In genomic region chr3:154170300-154170699, GRCh38 we compare ENCODE assay signal across 15 cellular contexts. TPM values are rescaled to one million over a fixed set of nuclear protein-coding genes. Genes with fewer than 3 reads are reported as not detected.
DNase-seq lines count a peak whose midpoint lies in the region; ATAC-seq, FAIRE-seq and TF ChIP-seq lines count a peak whose summit lies in the region.
"Had no signal": no experiment of that assay in that cellular context is flagged by ENCODE, and none has a peak within 500 bp of the region (broad histone marks: within the 10 kb centered on the region; RNA-seq: fewer than 3 reads in every experiment).

No MANE protein-coding gene starts in this region.

- POLR2A ChIA-PET in K562 (lab: Yijun Ruan, JAX) = interaction anchor here (0.9 kb wide), 1 partner anchor 16 kb away, joined by 3 read pairs; no protein-coding TSS in a partner anchor

- H3K9me3 ChIP-seq in K562 (replicated peaks; ENCODE audit: control insufficient read depth, insufficient read depth, low read depth, low read length) (no peaks in the 10 kb centered on the region), muscle layer of colon (ENCODE audit: low read length) (no peaks in the 10 kb centered on the region), trophoblast cell (ENCODE audit: insufficient read depth, low read depth, low read length) (no peaks in the 10 kb centered on the region)
- H3K9me3 ChIP-seq: HAP-1 had no signal

- no peak overlapping the region for H4K91ac ChIP-seq in trophoblast cell (ENCODE audit: low read depth, low read length)

- 0% methylated on average over 1 of the region's 1 CpG for WGBS in K562 (ENCODE audit: insufficient coverage, low coverage, missing lambda C conversion rate)
- WGBS in trophoblast cell (ENCODE audit: extremely low coverage, insufficient coverage, insufficient read length) = no CpG with 5 or more reads among the region's 1 CpG

- H4K8ac ChIP-seq in trophoblast cell (ENCODE audit: low read depth, low read length) = no peak overlapping the region

- TF ChIP-seq RAD21 in K562 (CRISPR knock-in tag; conservative IDR thresholded peaks at IDR 0.05 in 1 of 2, IDR thresholded peaks at IDR 0.05 in 1 of 2) = no peak

- H3K27me3 Mint-ChIP-seq in stimulated activated naive B cell treated with anti-CD40 and anti-IgM and Interleukin-4, amounts not matched to agents 10 μg/mL and 1 μg/mL and 100 μg/mL, for 72 hours = peaks cover 4 to 9% of the 10 kb centered on the region in 2 donors

- no peaks in the 10 kb centered on the region for H3K36me3 ChIP-seq in KMS-11 (ENCODE audit: insufficient read depth)
- H3K36me3 ChIP-seq in K562 (ENCODE audit: control insufficient read depth, insufficient read depth, low read length) = no peaks in the 10 kb centered on the region
- H3K36me3 ChIP-seq in muscle layer of colon (ENCODE audit: insufficient read depth, low read length) = no peaks in the 10 kb centered on the region
- no peaks in the 10 kb centered on the region for H3K36me3 ChIP-seq in trophoblast cell (ENCODE audit: control insufficient read depth in 1 of 2, insufficient read depth in 2 of 2, low read length in 2 of 2)
- H3K36me3 ChIP-seq: HAP-1 had no signal

- H3K79me2 ChIP-seq in KMS-11 (ENCODE audit: insufficient read depth, low read depth) (no peaks in the 10 kb centered on the region), K562 (ENCODE audit: control insufficient read depth, insufficient read depth, low read length) (no peaks in the 10 kb centered on the region), trophoblast cell (ENCODE audit: control insufficient read depth, insufficient read depth, low read length, poor library complexity) (no peaks in the 10 kb centered on the region)

- H3K9ac ChIP-seq in KMS-11 (peak overlapping the region; percentile 17; the same call in 1 of the 2 replicates), K562 (ENCODE audit: insufficient read depth in 1 of 2, low read depth in 2 of 2, low read length in 2 of 2) (no peak overlapping the region), muscle layer of colon (ENCODE audit: low read length) (no peak overlapping the region), trophoblast cell (ENCODE audit: low read length) (no peak overlapping the region)

- H2BK120ac ChIP-seq in trophoblast cell (ENCODE audit: insufficient read depth, low read length, poor library complexity) = peak overlapping the region; percentile 43

- H3K18ac ChIP-seq in trophoblast cell (ENCODE audit: low read length) = no peak overlapping the region

- H3K4me2 ChIP-seq in KMS-11 (peak overlapping the region; percentile 55), K562 (ENCODE audit: insufficient read depth, low read length) (no peak overlapping the region), trophoblast cell (ENCODE audit: low read length) (no peak overlapping the region)

- H3K27me3 ChIP-seq in KMS-11 (ENCODE audit: insufficient read depth, low read depth) (no peaks in the 10 kb centered on the region), K562 (ENCODE audit: control insufficient read depth in 2 of 2, insufficient read depth in 2 of 2, low read length in 2 of 2) (no peaks in the 10 kb centered on the region), muscle layer of colon (ENCODE audit: control insufficient read depth in 1 of 2, insufficient read depth in 2 of 2, low read length in 2 of 2) (no peaks in the 10 kb centered on the region), trophoblast cell (ENCODE audit: insufficient read depth, low read length) (no peaks in the 10 kb centered on the region)

- H4K20me1 ChIP-seq in KMS-11 (ENCODE audit: insufficient read depth) (no peaks in the 10 kb centered on the region), K562 (replicated peaks; ENCODE audit: control insufficient read depth, insufficient read depth, low read length) (no peaks in the 10 kb centered on the region)

- TF ChIP-seq CTCF in KMS-11 (conservative IDR thresholded peaks at IDR 0.05; ENCODE audit: low read depth, low read length) = no peak
- TF ChIP-seq CTCF in K562 (IDR thresholded peaks at IDR 0.05 in 2 of 3, conservative IDR thresholded peaks at IDR 0.05 in 1 of 3; ENCODE audit: insufficient read depth in 2 of 3, low read depth in 1 of 3, low read length in 3 of 3) = no peak

- peak overlapping the region; percentile 62 for H4K12ac ChIP-seq in trophoblast cell (ENCODE audit: low read depth, low read length)

- ATAC-seq in K562 = no peak
- ATAC-seq in stimulated activated naive B cell treated with anti-CD40 and anti-IgM and Interleukin-4, amounts not matched to agents 10 μg/mL and 1 μg/mL and 100 μg/mL, for 72 hours (replicated peaks) = no peak

- no peak overlapping the region for H3K23ac ChIP-seq in trophoblast cell (ENCODE audit: low read length)

- H3K9me1 ChIP-seq in K562 (ENCODE audit: control insufficient read depth, insufficient read depth, low read length) = no peaks in the 10 kb centered on the region

- TF ChIP-seq POLR2A in K562 (conservative IDR thresholded peaks at IDR 0.05) = no peak

- H3K9me3 Mint-ChIP-seq in stimulated activated naive B cell treated with anti-CD40 and anti-IgM and Interleukin-4, amounts not matched to agents 10 μg/mL and 1 μg/mL and 100 μg/mL, for 72 hours = no peaks in the 10 kb centered on the region
- H3K9me3 Mint-ChIP-seq: CD4-positive, alpha-beta memory T cell had no signal

- H2AK5ac ChIP-seq in trophoblast cell (ENCODE audit: low read length) = no peak overlapping the region

- H3K4me1 ChIP-seq in KMS-11 (ENCODE audit: low read depth, poor library complexity, severe bottlenecking) (peaks cover 68% of the 10 kb centered on the region), K562 (replicated peaks in 1 of 2; ENCODE audit: control insufficient read depth in 2 of 2, insufficient read depth in 2 of 2, low read length in 2 of 2) (no peaks in the 10 kb centered on the region), muscle layer of colon (ENCODE audit: insufficient read depth, low read length) (peaks cover 35% of the 10 kb centered on the region), trophoblast cell (ENCODE audit: control insufficient read depth in 1 of 2, insufficient read depth in 2 of 2, low read length in 2 of 2) (no peaks in the 10 kb centered on the region)

- CTCF ChIA-PET in K562 (lab: Yijun Ruan, JAX; ENCODE audit: low intra/inter-chr PET ratio) = no interaction called here

- no peak overlapping the region for H3K14ac ChIP-seq in trophoblast cell (ENCODE audit: low read length)

- FAIRE-seq in K562 (lab: Jason Lieb, UNC) = no peak
- FAIRE-seq: A204.1, GM12891 had no signal

- no peak overlapping the region for H2BK12ac ChIP-seq in trophoblast cell (ENCODE audit: low read length)

- H3K27ac Mint-ChIP-seq in stimulated activated naive B cell treated with anti-CD40 and anti-IgM and Interleukin-4, amounts not matched to agents 10 μg/mL and 1 μg/mL and 100 μg/mL, for 72 hours = no peak overlapping the region
- H3K27ac Mint-ChIP-seq: CD4-positive, alpha-beta memory T cell had no signal

- H3K4me3 ChIP-seq in KMS-11 (IDR thresholded peaks at IDR 0.05; ENCODE audit: insufficient read depth, low read depth, low read length) = no peak overlapping the region
- no peak overlapping the region for H3K4me3 ChIP-seq in K562
- no peak overlapping the region for H3K4me3 ChIP-seq in muscle layer of colon (ENCODE audit: low read depth in 1 of 2, low read length in 2 of 2)
- no peak overlapping the region for H3K4me3 ChIP-seq in trophoblast cell (ENCODE audit: low read depth, low read length)
- H3K4me3 ChIP-seq: HAP-1 had no signal

- H2BK5ac ChIP-seq in trophoblast cell (ENCODE audit: low read depth, low read length, poor library complexity) = no peak overlapping the region

- no peaks in the 10 kb centered on the region for H3K4me1 Mint-ChIP-seq in stimulated activated naive B cell treated with anti-CD40 and anti-IgM and Interleukin-4, amounts not matched to agents 10 μg/mL and 1 μg/mL and 100 μg/mL, for 72 hours
- H3K4me1 Mint-ChIP-seq: CD4-positive, alpha-beta memory T cell had no signal

- H2AFZ ChIP-seq in KMS-11 (ENCODE audit: low read depth) = peak overlapping the region; percentile 21; the same call in 1 of the 2 replicates
- H2AFZ ChIP-seq in K562 (ENCODE audit: low read depth, low read length) = no peak overlapping the region
- no peak overlapping the region for H2AFZ ChIP-seq in trophoblast cell (ENCODE audit: insufficient read depth, low read length, poor library complexity)

- TF ChIP-seq EP300 in K562 (IDR thresholded peaks at IDR 0.05; ENCODE audit: low read length) = no peak

- DNase-seq in K562 (ENCODE audit: extremely low read depth in 1 of 4, low spot score in 3 of 4) (no peak), trophoblast cell (no peak), head of caudate nucleus (no peak), NCI-H2171 treated with DMSO at 0.1 percent for 48 hours (lab: John Stamatoyannopoulos, UW) (no peak), NCI-H1694 treated with DMSO at 0.1 percent for 48 hours (lab: John Stamatoyannopoulos, UW) (no peak)
- no peak for DNase-seq in stimulated activated naive B cell treated with anti-CD40 and anti-IgM and Interleukin-4, amounts not matched to agents 10 μg/mL and 1 μg/mL and 100 μg/mL, for 72 hours
- DNase-seq: AML-193; CD4-positive, alpha-beta memory T cell; DMS79 treated with DMSO at 0.1 percent for 48 hours had no signal

- H3K4me3 Mint-ChIP-seq in stimulated activated naive B cell treated with anti-CD40 and anti-IgM and Interleukin-4, amounts not matched to agents 10 μg/mL and 1 μg/mL and 100 μg/mL, for 72 hours = no peak overlapping the region
- H3K4me3 Mint-ChIP-seq: CD4-positive, alpha-beta memory T cell had no signal

- no TSS peak for BruUV-seq in K562 (replicated peaks; lab: Mats Ljungman, UMichigan)

- H3K4ac ChIP-seq in trophoblast cell (ENCODE audit: low read depth, low read length) = no peak overlapping the region

- H3K27ac ChIP-seq in KMS-11 = peak overlapping the region; percentile 70
- no peak overlapping the region for H3K27ac ChIP-seq in K562 (ENCODE audit: extremely low read depth, low read depth, low read length)
- H3K27ac ChIP-seq in muscle layer of colon (ENCODE audit: low read depth, low read length) = peak overlapping the region; percentile 45
- no peak overlapping the region for H3K27ac ChIP-seq in trophoblast cell (ENCODE audit: low read depth, low read length)
- H3K27ac ChIP-seq: C4-2B had no signal

- intact Hi-C loops in K562 (cut with micrococcal nuclease) = no loop called here
- intact Hi-C loops in head of caudate nucleus (cut with DNase I) = no loop called here

- no peaks in the 10 kb centered on the region for H3K79me1 ChIP-seq in trophoblast cell (ENCODE audit: low read length)

- no peaks in the 10 kb centered on the region for H3K36me3 Mint-ChIP-seq in stimulated activated naive B cell treated with anti-CD40 and anti-IgM and Interleukin-4, amounts not matched to agents 10 μg/mL and 1 μg/mL and 100 μg/mL, for 72 hours
- H3K36me3 Mint-ChIP-seq: CD4-positive, alpha-beta memory T cell had no signal

- in situ Hi-C loops in K562 (cut with MboI) = no loop called here

RNA-seq across cellular contexts. Expression of gene ARHGEF26, which starts 49.1 kb away (rescaled TPM):
- 0.30 and 0.58 TPM in 2 replicates for total RNA-seq in K562 (2011; cell fraction: chromatin; rRNA removed; ENCODE audit: low replicate concordance)
- 0.26 and 0.33 TPM in 2 replicates for total RNA-seq in K562 (2011; cell fraction: nucleolus; rRNA removed)
- total RNA-seq in K562 (2011; cell fraction: nucleoplasm; rRNA removed) = 0.38 and 0.73 TPM in 2 replicates
- total RNA-seq in K562 (2014; rRNA removed) (0.12 TPM in 1 of 2 replicates, not detected in the other), K562 (2014; rRNA removed; fragmentation: Illumina TruSeq; extraction: Trizol) (0.07 and 0.13 TPM in 2 replicates), K562 (2015; rRNA removed; fragmentation: Illumina TruSeq; extraction: Trizol) (0.07 and 0.08 TPM in 2 replicates), K562 (2021) (0.11 and 0.34 TPM in 2 replicates)
- polyA plus RNA-seq in K562 (2011; rRNA removed) (0.04 TPM in 1 of 2 replicates, not detected in the other), K562 (2014; fragmentation: Illumina TruSeq; extraction: Trizol) (0.04 and 0.08 TPM in 2 replicates), K562 (2014; fragmentation: Nextera tagmentation; extraction: Ambion mirVana) (under 1 TPM; 0.01 to 0.04 TPM), K562 (2014; rRNA removed) (0.31 TPM in 1 of 2 replicates, not detected in the other)
- 0.01 and 0.03 TPM in 2 replicates for polyA plus RNA-seq in K562 (2011; cell fraction: cytosol; rRNA removed)
- 0.04 and 0.10 TPM in 2 replicates for polyA plus RNA-seq in K562 (2011; cell fraction: nucleus; rRNA removed)
- 0.04 and 0.09 TPM in 2 replicates for polyA plus RNA-seq in K562 (2012)
- polyA minus RNA-seq in K562 (2011; rRNA and poly(A)+ RNA removed) = 0.14 TPM in 1 of 2 replicates, not detected in the other
- polyA minus RNA-seq in K562 (2011; cell fraction: cytosol; rRNA and poly(A)+ RNA removed) = not detected in 2 replicates
- 0.22 and 0.27 TPM in 2 replicates for polyA minus RNA-seq in K562 (2011; cell fraction: nucleus; rRNA and poly(A)+ RNA removed)
- 3.1 and 3.4 TPM in 2 replicates for polyA plus RNA-seq in trophoblast cell (2013)

Comparison
In these comparisons a context has a peak if more than half of its experiments do, and no peak if none do; other contexts are left out.
1. H3K27ac ChIP-seq: peak in KMS-11 (single experiment) and muscle layer of colon (single experiment); none in K562 (single experiment) and trophoblast cell (single experiment).